10 cellular contexts compared by ENCODE assay signal in the genomic region with DNA sequence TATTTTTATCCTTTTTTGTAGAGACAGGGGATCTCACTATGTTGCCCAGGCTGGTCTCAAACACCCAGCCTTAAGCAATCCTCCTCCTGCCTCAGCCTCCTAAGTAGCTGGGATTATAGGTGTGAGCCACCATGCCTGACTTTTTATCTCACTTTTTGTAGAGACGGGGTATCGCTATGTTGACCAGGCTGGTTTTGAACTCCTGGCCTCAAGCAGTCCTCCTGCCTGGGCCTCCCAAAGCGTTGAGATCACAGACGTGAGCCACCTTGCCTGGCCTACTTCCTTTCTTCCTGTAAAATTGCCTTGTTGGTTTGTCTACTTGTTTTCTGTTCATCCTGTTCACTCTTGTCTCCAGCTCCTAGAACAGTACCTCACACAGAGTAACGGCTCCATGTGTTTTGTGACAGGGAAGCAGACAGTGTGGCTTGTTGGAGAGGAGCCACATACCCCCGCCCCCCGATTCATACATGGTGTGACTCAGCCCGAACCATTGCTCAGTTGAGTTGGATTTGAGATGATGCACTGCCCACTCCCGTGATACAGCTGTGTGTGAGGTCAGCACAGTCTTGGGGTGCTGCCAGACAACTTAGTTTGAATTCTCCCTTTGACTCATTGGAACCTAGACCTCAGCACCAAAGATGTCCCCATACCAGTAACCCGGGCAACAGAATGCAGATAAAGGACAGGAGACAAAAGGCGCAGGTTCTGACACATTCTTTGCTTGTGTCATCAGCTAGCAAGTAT. TPM values are rescaled to one million over a fixed set of nuclear protein-coding genes. Genes with fewer than 3 reads are reported as not detected.
DNase-seq lines count a peak whose midpoint lies in the region; ATAC-seq and TF ChIP-seq lines count a peak whose summit lies in the region.
"Had no signal": no experiment of that assay in that cellular context is flagged by ENCODE, and none has a peak within 500 bp of the region (broad histone marks: within the 10 kb centered on the region; RNA-seq: fewer than 3 reads in every experiment).

No MANE protein-coding gene starts in this region.

- H3K4me1 Mint-ChIP-seq in Caco-2 (ENCODE audit: low read depth, unreplicated experiment) (peaks cover 19% of the 10 kb centered on the region), progenitor cell of endocrine pancreas (ENCODE audit: low read depth) (peaks cover 2% of the 10 kb centered on the region)
- H3K4me1 Mint-ChIP-seq: brain had no signal

- H3K27ac Mint-ChIP-seq in Caco-2 (ENCODE audit: unreplicated experiment) (peak overlapping the region; percentile 95), progenitor cell of endocrine pancreas (no peak overlapping the region)
- H3K27ac Mint-ChIP-seq: brain had no signal

- no peaks in the 10 kb centered on the region for H3F3A ChIP-seq in PC-9 (ENCODE audit: insufficient read depth, low read depth)

- H3K9me2 ChIP-seq in PC-9 (ENCODE audit: insufficient read depth) = no peaks in the 10 kb centered on the region

- intact Hi-C loops in Caco-2 (cut with micrococcal nuclease; ENCODE audit: unreplicated experiment) (no loop called here), PC-9 (cut with micrococcal nuclease; ENCODE audit: unreplicated experiment) (no loop called here)

- H3K27ac ChIP-seq in PC-9 (no peak overlapping the region), foreskin keratinocyte (peak overlapping the region; percentile 13)
- H3K27ac ChIP-seq: right lobe of liver had no signal

- H3K36me3 Mint-ChIP-seq in Caco-2 (ENCODE audit: insufficient read depth, unreplicated experiment) = peaks cover 9% of the 10 kb centered on the region
- H3K36me3 Mint-ChIP-seq in progenitor cell of endocrine pancreas (ENCODE audit: insufficient read depth) = no peaks in the 10 kb centered on the region
- H3K36me3 Mint-ChIP-seq: brain had no signal

- BruUV-seq in Caco-2 (replicated peaks; lab: Mats Ljungman, UMichigan) = no TSS peak
- no TSS peak for BruUV-seq in PC-9 (replicated peaks; lab: Mats Ljungman, UMichigan)

- no peak overlapping the region for H3K4me3 ChIP-seq in Caco-2 (ENCODE audit: low read depth, low read length)
- no peak overlapping the region for H3K4me3 ChIP-seq in PC-9
- H3K4me3 ChIP-seq: right lobe of liver had no signal

- no peaks in the 10 kb centered on the region for H3K27me3 ChIP-seq in Caco-2 (replicated peaks; ENCODE audit: control insufficient read depth, insufficient read depth, low read length)
- peaks cover 50% of the 10 kb centered on the region for H3K27me3 ChIP-seq in PC-9 (ENCODE audit: insufficient read depth, low read depth)
- peaks cover 6% of the 10 kb centered on the region for H3K27me3 ChIP-seq in foreskin keratinocyte
- H3K27me3 ChIP-seq: right lobe of liver had no signal

- H3K4me2 ChIP-seq in PC-9 = no peak overlapping the region

- CTCF ChIA-PET in Caco-2 (lab: Charles Lee) = interaction anchor here (0.9 kb wide), 1 partner anchor 22 kb away, joined by 3 read pairs; no protein-coding TSS in a partner anchor
- CTCF ChIA-PET in PC-9 (lab: Charles Lee) = interaction anchor here (0.7 kb wide), 1 partner anchor 739 kb away, joined by 9 read pairs; no protein-coding TSS in a partner anchor

- no peaks in the 10 kb centered on the region for H3K27me3 Mint-ChIP-seq in Caco-2 (ENCODE audit: insufficient read depth, unreplicated experiment)
- H3K27me3 Mint-ChIP-seq in progenitor cell of endocrine pancreas = peaks cover 7% of the 10 kb centered on the region

- H3K36me3 ChIP-seq in Caco-2 (ENCODE audit: control insufficient read depth, insufficient read depth, low read length) = no peaks in the 10 kb centered on the region
- no peaks in the 10 kb centered on the region for H3K36me3 ChIP-seq in PC-9 (ENCODE audit: low read depth)
- H3K36me3 ChIP-seq: right lobe of liver had no signal

- H3K4me1 ChIP-seq in Caco-2 (peaks cover 13% of the 10 kb centered on the region), PC-9 (replicated peaks; ENCODE audit: insufficient read depth) (no peaks in the 10 kb centered on the region), foreskin keratinocyte (peaks cover 6% of the 10 kb centered on the region)
- H3K4me1 ChIP-seq: right lobe of liver had no signal

- H3K4me3 Mint-ChIP-seq in Caco-2 (ENCODE audit: unreplicated experiment) = no peak overlapping the region
- no peak overlapping the region for H3K4me3 Mint-ChIP-seq in progenitor cell of endocrine pancreas (ENCODE audit: low read depth)
- H3K4me3 Mint-ChIP-seq: brain had no signal

- H3K9me3 Mint-ChIP-seq in Caco-2 (ENCODE audit: unreplicated experiment) (peaks cover 22% of the 10 kb centered on the region), progenitor cell of endocrine pancreas (ENCODE audit: low read depth) (no peaks in the 10 kb centered on the region)
- H3K9me3 Mint-ChIP-seq: brain had no signal

- H4K20me1 ChIP-seq in PC-9 (ENCODE audit: insufficient read depth) = no peaks in the 10 kb centered on the region; the same call in 1 of the 2 replicates

- DNase-seq in Caco-2 (peak; percentile 57 to 73), PC-9 (peak; percentile 41 to 67), foreskin keratinocyte (peak; percentile 99), KG1 (lab: John Stamatoyannopoulos, UW) (no peak), progenitor cell of endocrine pancreas (ENCODE audit: low spot score, unreplicated experiment) (no peak), DMS114 treated with DMSO at 0.1 percent for 48 hours (lab: John Stamatoyannopoulos, UW; ENCODE audit: unreplicated experiment) (no peak)
- DNase-seq: right lobe of liver had no signal

- TF ChIP-seq CTCF in Caco-2 (IDR thresholded peaks at IDR 0.05; ENCODE audit: insufficient read depth in 1 of 2, low read depth in 1 of 2, low read length in 1 of 2, severe bottlenecking in 1 of 2, unreplicated experiment in 1 of 2) (no peak), PC-9 (conservative IDR thresholded peaks at IDR 0.05) (no peak), foreskin keratinocyte (conservative IDR thresholded peaks at IDR 0.05) (no peak), progenitor cell of endocrine pancreas (IDR thresholded peaks at IDR 0.05; ENCODE audit: unreplicated experiment) (no peak)

- H2AFZ ChIP-seq in PC-9 = no peak overlapping the region

- H3K9me3 ChIP-seq in Caco-2 (no peaks in the 10 kb centered on the region), PC-9 (ENCODE audit: insufficient read depth, low read depth) (no peaks in the 10 kb centered on the region)
- H3K9me3 ChIP-seq: right lobe of liver had no signal

- ATAC-seq in GM21529 (IDR thresholded peaks at IDR 0.05; ENCODE audit: unreplicated experiment) (peak; percentile 70), foreskin keratinocyte (peak; percentile 94), HG02981 (IDR thresholded peaks at IDR 0.05; ENCODE audit: unreplicated experiment) (no peak)

- POLR2A ChIA-PET in Caco-2 (lab: Charles Lee) (no interaction called here), PC-9 (lab: Charles Lee; ENCODE audit: unreplicated experiment) (no interaction called here)

- no peaks in the 10 kb centered on the region for H3K79me2 ChIP-seq in PC-9 (ENCODE audit: low read depth)

RNA-seq across cellular contexts. Expression of a gene that starts 34.2 kb away (rescaled TPM):
- total RNA-seq in Caco-2 (2022) = not detected in 2 replicates
- total RNA-seq in PC-9 (2021) = not detected in 2 replicates
- total RNA-seq in foreskin keratinocyte = not detected in 2 replicates
- not detected in 2 replicates for polyA plus RNA-seq in foreskin keratinocyte
- 0.16 TPM in 1 of 2 replicates, not detected in the other for total RNA-seq in progenitor cell of endocrine pancreas
- total RNA-seq: right lobe of liver had no signal

RNA-seq across cellular contexts. Expression of a gene that starts 43.0 kb away (rescaled TPM):
- total RNA-seq in Caco-2 (2022) = not detected in 2 replicates
- total RNA-seq in PC-9 (2021) = not detected in 2 replicates
- not detected in 2 replicates for total RNA-seq in foreskin keratinocyte
- polyA plus RNA-seq in foreskin keratinocyte = not detected in 2 replicates
- 1.2 and 1.9 TPM in 2 replicates for total RNA-seq in progenitor cell of endocrine pancreas

RNA-seq across cellular contexts. Expression of a gene that starts 46.8 kb away (rescaled TPM):
- not detected in 2 replicates for total RNA-seq in Caco-2 (2022)
- not detected in 2 replicates for total RNA-seq in PC-9 (2021)
- not detected in 2 replicates for total RNA-seq in foreskin keratinocyte
- polyA plus RNA-seq in foreskin keratinocyte = not detected in 2 replicates
- not detected in 2 replicates for total RNA-seq in progenitor cell of endocrine pancreas

RNA-seq across cellular contexts. Expression of a gene that starts 57.3 kb away (rescaled TPM):
- not detected in 2 replicates for total RNA-seq in Caco-2 (2022)
- 0.23 and 0.44 TPM in 2 replicates for total RNA-seq in PC-9 (2021)
- total RNA-seq in foreskin keratinocyte = not detected in 2 replicates
- not detected in 2 replicates for polyA plus RNA-seq in foreskin keratinocyte
- total RNA-seq in progenitor cell of endocrine pancreas = 0.33 and 0.74 TPM in 2 replicates
- total RNA-seq: right lobe of liver had no signal

Comparison
In these comparisons a context has a peak if more than half of its experiments do, and no peak if none do; other contexts are left out.
1. DNase-seq: peak in Caco-2 (2 of 2), PC-9 (2 of 2) and foreskin keratinocyte (2 of 2); none in KG1 (single experiment), progenitor cell of endocrine pancreas (single experiment) and DMS114 treated with DMSO at 0.1 percent for 48 hours (single experiment).